13 cellular contexts compared by ENCODE assay signal in the genomic region with DNA sequence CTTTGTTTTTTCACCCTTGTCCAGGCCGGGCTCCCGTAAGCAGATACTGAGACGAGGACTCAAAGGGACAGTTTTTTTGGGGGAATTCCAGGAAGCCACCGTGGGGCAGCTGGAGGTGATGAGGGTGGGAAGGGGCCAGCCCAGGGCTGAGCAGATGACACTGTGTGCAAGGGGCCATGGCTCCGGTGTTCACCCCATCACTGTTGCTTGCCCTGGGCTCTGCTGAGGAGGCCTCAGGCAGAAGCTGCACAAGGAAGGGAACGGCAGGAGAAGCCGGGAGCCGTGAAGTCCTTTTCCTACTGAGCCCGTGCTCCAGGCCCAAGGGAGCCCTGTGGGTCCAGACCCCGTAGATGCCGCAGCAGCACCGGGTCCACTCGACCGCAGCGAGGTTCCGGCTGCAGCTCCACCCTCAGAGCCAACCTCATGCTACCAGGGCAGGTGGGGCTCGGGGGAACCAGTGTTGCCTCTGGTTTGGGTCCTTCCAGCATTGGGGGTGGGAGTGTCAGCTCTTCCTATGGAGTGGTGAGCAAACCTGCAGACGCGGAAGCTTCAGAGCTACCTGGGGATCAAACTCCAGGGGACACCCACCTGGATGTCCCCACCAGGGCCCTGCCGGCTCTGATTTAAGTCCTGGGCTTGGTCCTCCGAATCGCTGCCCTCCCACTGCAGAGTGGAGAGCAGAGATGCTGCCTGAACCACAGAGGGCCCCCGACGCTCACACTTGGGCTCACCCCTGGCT. TPM values are rescaled to one million over a fixed set of nuclear protein-coding genes. Genes with fewer than 3 reads are reported as not detected.
DNase-seq lines count a peak whose midpoint lies in the region; FAIRE-seq and TF ChIP-seq lines count a peak whose summit lies in the region.
"Had no signal": no experiment of that assay in that cellular context is flagged by ENCODE, and none has a peak within 500 bp of the region (broad histone marks: within the 10 kb centered on the region; RNA-seq: fewer than 3 reads in every experiment).

No MANE protein-coding gene starts in this region.

- no peak overlapping the region for H3K56ac ChIP-seq in H1 (replicated peaks; ENCODE audit: insufficient read length, low read depth, low read length)

- TF ChIP-seq CTCF in OCI-LY3 (IDR thresholded peaks at IDR 0.05; ENCODE audit: low read depth, low read length), result no peak
- TF ChIP-seq CTCF in H1 (IDR thresholded peaks at IDR 0.05; ENCODE audit: control extremely low read depth in 1 of 3, insufficient read depth in 1 of 3, low read depth in 1 of 3, low read length in 3 of 3), result no peak
- TF ChIP-seq CTCF in ovary (IDR thresholded peaks at IDR 0.05), result no peak
- TF ChIP-seq CTCF in tibial nerve (IDR thresholded peaks at IDR 0.05), result no peak

- H3K27ac ChIP-seq in OCI-LY3 (ENCODE audit: low read length), result peak overlapping the region; percentile 29
- no peak overlapping the region for H3K27ac ChIP-seq in H1 (ENCODE audit: low read depth, low read length)
- H3K27ac ChIP-seq in ovary, result no peak overlapping the region
- H3K27ac ChIP-seq in tibial nerve, result no peak overlapping the region
- H3K27ac ChIP-seq: HL-60 had no signal

- H3K4ac ChIP-seq in H1 (replicated peaks; ENCODE audit: insufficient read length, low read depth, low read length), result peak overlapping the region; percentile 87

- FAIRE-seq in H1 (lab: Jason Lieb, UNC), result no peak

- H3K4me2 ChIP-seq in OCI-LY3 (ENCODE audit: low read length), result peak overlapping the region; percentile 42
- no peak overlapping the region for H3K4me2 ChIP-seq in H1 (ENCODE audit: insufficient read depth in 1 of 2, low read depth in 2 of 2, low read length in 2 of 2)

- no peaks in the 10 kb centered on the region for H3K79me1 ChIP-seq in H1 (ENCODE audit: low read depth, low read length)

- H3K27me3 Mint-ChIP-seq in activated CD4-positive, alpha-beta T cell treated with anti-CD3 and anti-CD28 coated beads, Interleukin-2, amount 10 ng/mL, durations not matched to agents 24 days and 14 days, result peaks cover 4% of the 10 kb centered on the region

- H3K4me3 Mint-ChIP-seq in activated CD4-positive, alpha-beta T cell treated with anti-CD3 and anti-CD28 coated beads, Interleukin-2, amount 10 ng/mL, durations not matched to agents 24 days and 14 days, result peak overlapping the region; percentile 85

- no peak overlapping the region for H2BK12ac ChIP-seq in H1 (ENCODE audit: low read depth, low read length)

- H3K23ac ChIP-seq in H1 (ENCODE audit: insufficient read length), result no peak overlapping the region

- peaks cover 5% of the 10 kb centered on the region; the same call in 1 of the 2 replicates for H3K23me2 ChIP-seq in H1 (ENCODE audit: low read depth, low read length)

- H3K9me3 ChIP-seq in OCI-LY3 (ENCODE audit: insufficient read depth, low read length) (no peaks in the 10 kb centered on the region), H1 (ENCODE audit: insufficient read depth in 2 of 2, low read depth in 1 of 2, low read length in 1 of 2) (no peaks in the 10 kb centered on the region), ovary (no peaks in the 10 kb centered on the region), tibial nerve (no peaks in the 10 kb centered on the region)

- no peak overlapping the region for H2BK15ac ChIP-seq in H1 (ENCODE audit: low read length)

- H2BK20ac ChIP-seq in H1 (ENCODE audit: low read length), result no peak overlapping the region

- no peak overlapping the region for H4K5ac ChIP-seq in H1 (ENCODE audit: insufficient read length, low read depth, low read length)

- H2BK5ac ChIP-seq in H1 (ENCODE audit: low read depth, low read length), result no peak overlapping the region

- H4K20me1 ChIP-seq in OCI-LY3 (ENCODE audit: insufficient read depth, low read length) (no peaks in the 10 kb centered on the region), H1 (replicated peaks in 1 of 2; ENCODE audit: control insufficient read depth in 1 of 2, insufficient read depth in 2 of 2, low read length in 2 of 2) (no peaks in the 10 kb centered on the region)

- H3K27ac Mint-ChIP-seq in activated CD4-positive, alpha-beta T cell treated with anti-CD3 and anti-CD28 coated beads, Interleukin-2, amount 10 ng/mL, durations not matched to agents 24 days and 14 days, result no peak overlapping the region

- no peak for DNase-seq in activated CD4-positive, alpha-beta T cell treated with anti-CD3 and anti-CD28 coated beads, Interleukin-2, amount 10 ng/mL, durations not matched to agents 24 days and 14 days
- DNase-seq in activated CD4-positive, alpha-beta T cell treated with anti-CD3 and anti-CD28 coated beads, Interleukin-2, amount 50 U/mL, for 1 hour, result no peak
- no peak for DNase-seq in H1 (ENCODE audit: low read depth in 1 of 2, low spot score in 2 of 2)
- DNase-seq in ovary, result peak in 3 of 5 donors; percentile 23 to 50 (median 49)
- no peak for DNase-seq in tibial nerve (ENCODE audit: low spot score in 2 of 2)
- DNase-seq in NCI-H2081 treated with DMSO at 0.1 percent for 48 hours (lab: John Stamatoyannopoulos, UW), result no peak
- DNase-seq in medulla oblongata (ENCODE audit: extremely low spot score), result no peak
- DNase-seq: amygdala, NCI-H2081, trophoblast cell had no signal

- POLR2A ChIA-PET in H1 (lab: Charles Lee; ENCODE audit: partially characterized antibody), result interaction anchor here (0.7 to 1.3 kb wide), 4 partner anchors 16 to 139 kb away, joined by 3 to 5 read pairs (median 4); no protein-coding TSS in a partner anchor

- H3K4me1 ChIP-seq in OCI-LY3 (ENCODE audit: low read length) (peaks cover 45% of the 10 kb centered on the region), H1 (replicated peaks in 1 of 4; ENCODE audit: control insufficient read depth in 3 of 4, insufficient read depth in 4 of 4, low read length in 3 of 4) (peaks cover 0 to 14% (median 7%) of the 10 kb centered on the region in 4 experiments; a peak in 5 of 7 replicates), ovary (ENCODE audit: insufficient read depth) (peaks cover 4% of the 10 kb centered on the region), tibial nerve (peaks cover 0 to 36% (median 17%) of the 10 kb centered on the region in 4 donors)

- no peak overlapping the region for H4K91ac ChIP-seq in H1 (replicated peaks; ENCODE audit: insufficient read length, low read length)

- no peak overlapping the region for H2AK5ac ChIP-seq in H1 (ENCODE audit: low read depth, low read length)

- no peak overlapping the region for H3K14ac ChIP-seq in H1 (ENCODE audit: insufficient read length)

- peaks cover 12% of the 10 kb centered on the region for H3K4me1 Mint-ChIP-seq in activated CD4-positive, alpha-beta T cell treated with anti-CD3 and anti-CD28 coated beads, Interleukin-2, amount 10 ng/mL, durations not matched to agents 24 days and 14 days

- no peak for TF ChIP-seq RAD21 in H1 (IDR thresholded peaks at IDR 0.05 in 1 of 2, conservative IDR thresholded peaks at IDR 0.05 in 1 of 2; ENCODE audit: low read depth in 2 of 2, low read length in 2 of 2)

- CTCF ChIA-PET in H1 (lab: Charles Lee; ENCODE audit: partially characterized antibody), result interaction anchor here (0.5 to 9.7 kb wide), 6 partner anchors 19 to 162 kb away, joined by 3 to 74 read pairs (median 4); no protein-coding TSS in a partner anchor

- no peaks in the 10 kb centered on the region for H3K36me3 Mint-ChIP-seq in activated CD4-positive, alpha-beta T cell treated with anti-CD3 and anti-CD28 coated beads, Interleukin-2, amount 10 ng/mL, durations not matched to agents 24 days and 14 days (ENCODE audit: low read depth)

- TF ChIP-seq EP300 in H1 (IDR thresholded peaks at IDR 0.05; ENCODE audit: borderline replicate concordance in 1 of 2, low read depth in 2 of 2, low read length in 2 of 2) (no peak), ovary (IDR thresholded peaks at IDR 0.05) (no peak), tibial nerve (IDR thresholded peaks at IDR 0.05) (no peak)

- intact Hi-C loops in activated CD4-positive, alpha-beta T cell treated with anti-CD3 and anti-CD28 coated beads, Interleukin-2, amount 10 ng/mL, durations not matched to agents 24 days and 14 days (cut with micrococcal nuclease), result no loop called here
- intact Hi-C loops in ovary (cut with DNase I), result no loop called here

- 93% methylated on average over 24 of the region's 24 CpGs; no CpG with 5 or more reads in 1 of the 2 experiments for WGBS in H1 (ENCODE audit: extremely low coverage in 1 of 2, insufficient coverage in 1 of 2, insufficient read length in 1 of 2, insufficient replicate concordance in 2 of 2, low coverage in 1 of 2, low lambda C conversion rate in 2 of 2, missing lambda C conversion rate in 1 of 2), 2 experiments
- WGBS in ovary, 3 donors, result 90 to 91% (median 90%) methylated on average over 16 to 24 of the region's 24 CpGs
- 89 to 92% methylated on average over 19 to 24 of the region's 24 CpGs for WGBS in tibial nerve, 2 donors

- TF ChIP-seq POLR2A in H1 (IDR thresholded peaks at IDR 0.05; ENCODE audit: control extremely low read depth in 1 of 2, low read depth in 2 of 2, low read length in 2 of 2), result no peak
- TF ChIP-seq POLR2A in ovary (IDR thresholded peaks at IDR 0.05), result no peak
- no peak for TF ChIP-seq POLR2A in tibial nerve (IDR thresholded peaks at IDR 0.05)

- H2AFZ ChIP-seq in OCI-LY3 (ENCODE audit: low read depth, low read length) (no peak overlapping the region; the same call in 1 of the 2 replicates), H1 (ENCODE audit: low read length) (no peak overlapping the region)

- H3K4me3 ChIP-seq in OCI-LY3 (ENCODE audit: low read length) (peak overlapping the region; percentile 73; the same call in 1 of the 2 replicates), H1 (ENCODE audit: extremely low read depth in 1 of 4, insufficient read depth in 2 of 4, low read depth in 3 of 4, low read length in 4 of 4) (no peak overlapping the region), ovary (no peak overlapping the region), tibial nerve (no peak overlapping the region)

- no peak overlapping the region; the same call in 1 of the 2 replicates for H3K18ac ChIP-seq in H1 (ENCODE audit: extremely low read depth, low read length)

- H3K79me2 ChIP-seq in OCI-LY3 (ENCODE audit: low read length) (peaks cover 8% of the 10 kb centered on the region; the same call in 1 of the 2 replicates), H1 (ENCODE audit: control insufficient read depth in 1 of 2, insufficient read depth in 2 of 2, low read length in 2 of 2) (no peaks in the 10 kb centered on the region)

- H3K9ac ChIP-seq in OCI-LY3 (ENCODE audit: low read length) (peak overlapping the region; percentile 30; the same call in 1 of the 2 replicates), H1 (replicated peaks in 1 of 4; ENCODE audit: extremely low read depth in 1 of 4, low read depth in 3 of 4, low read length in 3 of 4) (no peak overlapping the region)

- H3K27me3 ChIP-seq in OCI-LY3 (ENCODE audit: low read depth, low read length), result no peaks in the 10 kb centered on the region
- H3K27me3 ChIP-seq in H1 (replicated peaks in 1 of 4; ENCODE audit: control insufficient read depth in 3 of 4, extremely low read depth in 1 of 4, insufficient read depth in 3 of 4, low read length in 3 of 4), result no peaks in the 10 kb centered on the region; a peak in 1 of 7 replicates
- H3K27me3 ChIP-seq in ovary, result no peaks in the 10 kb centered on the region
- peaks cover 0 to 7% of the 10 kb centered on the region in 2 donors for H3K27me3 ChIP-seq in tibial nerve

- no peak overlapping the region for H2BK120ac ChIP-seq in H1 (replicated peaks; ENCODE audit: low read depth, low read length)

- H4K8ac ChIP-seq in H1 (ENCODE audit: extremely low read depth, insufficient read depth, low read length), result 0 out of 2 replicates have a peak overlapping the region, but pooled peaks have one; percentile 35

- no peaks in the 10 kb centered on the region for H3K9me3 Mint-ChIP-seq in activated CD4-positive, alpha-beta T cell treated with anti-CD3 and anti-CD28 coated beads, Interleukin-2, amount 10 ng/mL, durations not matched to agents 24 days and 14 days

- H3K36me3 ChIP-seq in OCI-LY3 (replicated peaks; ENCODE audit: low read depth, low read length) (no peaks in the 10 kb centered on the region), H1 (ENCODE audit: control insufficient read depth in 2 of 4, insufficient read depth in 4 of 4, low read length in 3 of 4) (no peaks in the 10 kb centered on the region), ovary (no peaks in the 10 kb centered on the region), tibial nerve (no peaks in the 10 kb centered on the region)

RNA-seq across cellular contexts. Expression of a gene that starts 4.2 kb away (rescaled TPM):
- 0.59 TPM in 1 of 2 replicates, not detected in the other for total RNA-seq in activated CD4-positive, alpha-beta T cell treated with anti-CD3 and anti-CD28 coated beads, Interleukin-2, amount 10 ng/mL, durations not matched to agents 24 days and 14 days
- 0.92 and 1.3 TPM in 2 replicates for total RNA-seq in H1 (2021; fragmentation: NEBNext Ultra II Directional; extraction: Animal tissue kit (Norgen Biotek cat#: 25700))
- polyA plus RNA-seq in H1 (2011; rRNA removed) (0.54 and 0.96 TPM in 2 replicates), ovary (under 1 TPM in 1 of 2 donors, not detected in 1; 0.04 TPM)
- polyA plus RNA-seq in H1 (2011; cell fraction: cytosol; rRNA removed), result 1.4 TPM
- 4.8 TPM for polyA plus RNA-seq in H1 (2011; cell fraction: nucleus; rRNA removed)
- polyA plus RNA-seq in H1 (2012, experiment 1 of 2), result 1.3 to 1.9 TPM (median 1.7 TPM) in 4 replicates
- polyA plus RNA-seq in H1 (2012, experiment 2 of 2), result 0.84 TPM
- 0.65 TPM for polyA plus RNA-seq in H1 (2013, experiment 1 of 2)
- 0.63 TPM for polyA plus RNA-seq in H1 (2013, experiment 2 of 2)
- polyA minus RNA-seq in H1 (2011; rRNA and poly(A)+ RNA removed), result 0.09 and 0.15 TPM in 2 replicates
- polyA minus RNA-seq in H1 (2011; cell fraction: cytosol; rRNA and poly(A)+ RNA removed), result not detected
- polyA minus RNA-seq in H1 (2011; cell fraction: nucleus; rRNA and poly(A)+ RNA removed), result 1.5 TPM
- total RNA-seq in ovary (under 1 TPM in 6 of 7 donors, not detected in 1; 0.10 to 0.43 (median 0.14) TPM), tibial nerve (under 1 TPM in 2 of 4 donors, not detected in 2; 0.42 to 0.78 TPM)
- total RNA-seq: A172 had no signal

RNA-seq across cellular contexts. Expression of a gene that starts 8.3 kb away (rescaled TPM):
- total RNA-seq in activated CD4-positive, alpha-beta T cell treated with anti-CD3 and anti-CD28 coated beads, Interleukin-2, amount 10 ng/mL, durations not matched to agents 24 days and 14 days, result 1.1 and 3.1 TPM in 2 replicates
- total RNA-seq in H1 (2021; fragmentation: NEBNext Ultra II Directional; extraction: Animal tissue kit (Norgen Biotek cat#: 25700)), result 14.6 and 15.0 TPM in 2 replicates
- polyA plus RNA-seq in H1 (2011; rRNA removed) (30.2 and 46.3 TPM in 2 replicates), ovary (1 to 10 TPM in 1 of 2 donors, under 1 TPM in 1; 0.42 to 1.4 TPM)
- 20.9 TPM for polyA plus RNA-seq in H1 (2011; cell fraction: cytosol; rRNA removed)
- polyA plus RNA-seq in H1 (2011; cell fraction: nucleus; rRNA removed), result 36.1 TPM
- 8.4 to 15.3 TPM (median 14.6 TPM) in 4 replicates for polyA plus RNA-seq in H1 (2012, experiment 1 of 2)
- polyA plus RNA-seq in H1 (2012, experiment 2 of 2), result 15.3 TPM
- 21.5 TPM for polyA plus RNA-seq in H1 (2013, experiment 1 of 2)
- 22.3 TPM for polyA plus RNA-seq in H1 (2013, experiment 2 of 2)
- polyA minus RNA-seq in H1 (2011; rRNA and poly(A)+ RNA removed), result 5.1 and 6.6 TPM in 2 replicates
- polyA minus RNA-seq in H1 (2011; cell fraction: cytosol; rRNA and poly(A)+ RNA removed), result 6.2 TPM
- polyA minus RNA-seq in H1 (2011; cell fraction: nucleus; rRNA and poly(A)+ RNA removed), result 11.6 TPM
- total RNA-seq in ovary (1 to 10 TPM; 1.6 to 3.3 (median 2.3) TPM), tibial nerve (1 to 10 TPM in 1 of 4 donors, not detected in 3; 1.0 TPM)
- total RNA-seq: A172 had no signal

RNA-seq across cellular contexts. Expression of a gene that starts 19.9 kb away (rescaled TPM):
- total RNA-seq in activated CD4-positive, alpha-beta T cell treated with anti-CD3 and anti-CD28 coated beads, Interleukin-2, amount 10 ng/mL, durations not matched to agents 24 days and 14 days, result 403 and 422 TPM in 2 replicates
- 382 and 394 TPM in 2 replicates for total RNA-seq in H1 (2021; fragmentation: NEBNext Ultra II Directional; extraction: Animal tissue kit (Norgen Biotek cat#: 25700))
- polyA plus RNA-seq in H1 (2011; rRNA removed), result 343 and 372 TPM in 2 replicates
- 391 TPM for polyA plus RNA-seq in H1 (2011; cell fraction: cytosol; rRNA removed)
- polyA plus RNA-seq in H1 (2011; cell fraction: nucleus; rRNA removed), result 286 TPM
- 256 to 341 TPM (median 318 TPM) in 4 replicates for polyA plus RNA-seq in H1 (2012, experiment 1 of 2)
- 110 TPM for polyA plus RNA-seq in H1 (2012, experiment 2 of 2)
- 180 TPM for polyA plus RNA-seq in H1 (2013, experiment 1 of 2)
- polyA plus RNA-seq in H1 (2013, experiment 2 of 2), result 186 TPM
- polyA minus RNA-seq in H1 (2011; rRNA and poly(A)+ RNA removed), result 482 and 536 TPM in 2 replicates
- 250 TPM for polyA minus RNA-seq in H1 (2011; cell fraction: cytosol; rRNA and poly(A)+ RNA removed)
- polyA minus RNA-seq in H1 (2011; cell fraction: nucleus; rRNA and poly(A)+ RNA removed), result 104 TPM
- total RNA-seq in ovary, result 100 to 1,000 TPM in 6 of 7 donors, 10 to 100 TPM in 1; 92.9 to 314 (median 255) TPM
- polyA plus RNA-seq in ovary, result 100 to 1,000 TPM; 137 to 262 TPM
- total RNA-seq in tibial nerve, result 100 to 1,000 TPM; 150 to 191 (median 159) TPM

Comparison
In these comparisons a context has a peak if more than half of its experiments do, and no peak if none do; other contexts are left out.
1. DNase-seq: peak in ovary (3 of 5); none in activated CD4-positive, alpha-beta T cell treated with anti-CD3 and anti-CD28 coated beads, Interleukin-2, amount 10 ng/mL, durations not matched to agents 24 days and 14 days (single experiment), activated CD4-positive, alpha-beta T cell treated with anti-CD3 and anti-CD28 coated beads, Interleukin-2, amount 50 U/mL, for 1 hour (single experiment), H1 (0 of 2), tibial nerve (0 of 2), NCI-H2081 treated with DMSO at 0.1 percent for 48 hours (single experiment) and medulla oblongata (single experiment).